Comparison of ENCODE assay signal across 14 cellular contexts in genomic region chr16:85469929-85470590, GRCh38.
A peak's percentile ranks its signal among the peaks of the same experiment; 100 is the strongest.
DNase-seq lines count a peak whose midpoint lies in the region; ATAC-seq and TF ChIP-seq lines count a peak whose summit lies in the region.
"Had no signal": no experiment of that assay in that cellular context is flagged by ENCODE, and none has a peak within 500 bp of the region (broad histone marks: within the 10 kb centered on the region; RNA-seq: fewer than 3 reads in every experiment).

No MANE protein-coding gene starts in this region.

- H3K27ac Mint-ChIP-seq in brain = peak overlapping the region in 4 of 5 experiments; percentile 26 to 93 (median 74)
- H3K27ac Mint-ChIP-seq: B cell; CD14-positive monocyte; CD8-positive, alpha-beta T cell; IgD-negative memory B cell had no signal

- no peak for TF ChIP-seq EP300 in sigmoid colon (IDR thresholded peaks at IDR 0.05)

- no peaks in the 10 kb centered on the region for H3K9me3 ChIP-seq in BLaER1 treated with 17β-estradiol and CSF1 and Interleukin-3, amounts not matched to agents 10 nM and 100 nM (replicated peaks in 1 of 11)
- H3K9me3 ChIP-seq in KOPT-K1 (ENCODE audit: insufficient read depth, low read length, poor library complexity, severe bottlenecking) (no peaks in the 10 kb centered on the region), sigmoid colon (no peaks in the 10 kb centered on the region)
- H3K9me3 ChIP-seq: Caco-2 had no signal

- intact Hi-C loops in sigmoid colon (cut with DNase I) = no loop called here

- peaks cover 0 to 4% (median 0%) of the 10 kb centered on the region in 5 experiments for H3K9me3 Mint-ChIP-seq in brain
- H3K9me3 Mint-ChIP-seq: CD14-positive monocyte; CD8-positive, alpha-beta T cell; IgD-negative memory B cell had no signal

- peaks cover 0 to 17% (median 3%) of the 10 kb centered on the region in 11 experiments; a peak in 6 of 22 replicates for H4K20me1 ChIP-seq in BLaER1 treated with 17β-estradiol and CSF1 and Interleukin-3, amounts not matched to agents 10 nM and 100 nM

- H3K4me3 Mint-ChIP-seq in brain = no peak overlapping the region
- H3K4me3 Mint-ChIP-seq: B cell; CD14-positive monocyte; CD8-positive, alpha-beta T cell; IgD-negative memory B cell had no signal

- TF ChIP-seq CTCF in brain (conservative IDR thresholded peaks at IDR 0.05) (no peak), sigmoid colon (IDR thresholded peaks at IDR 0.05) (no peak)

- H3K4me1 ChIP-seq in BLaER1 treated with 17β-estradiol and CSF1 and Interleukin-3, amounts not matched to agents 10 nM and 100 nM = peaks cover 17 to 91% (median 70%) of the 10 kb centered on the region in 10 experiments
- H3K4me1 ChIP-seq in sigmoid colon = peaks cover 0 to 24% (median 22%) of the 10 kb centered on the region in 4 donors

- no peaks in the 10 kb centered on the region for H3K27me3 Mint-ChIP-seq in brain

- H3K4me2 ChIP-seq in BLaER1 treated with 17β-estradiol and CSF1 and Interleukin-3, amounts not matched to agents 10 nM and 100 nM = peak overlapping the region in 10 of 11 experiments; percentile 27 to 95 (median 83); a peak in 19 of 22 replicates

- ATAC-seq in GM18505 (IDR thresholded peaks at IDR 0.05; ENCODE audit: unreplicated experiment) = no peak
- no peak for ATAC-seq in HG03342 (IDR thresholded peaks at IDR 0.05; ENCODE audit: unreplicated experiment)
- ATAC-seq: CD8-positive, alpha-beta T cell had no signal

- peak overlapping the region in 7 of 11 experiments; percentile 4 to 65 (median 44); a peak in 11 of 22 replicates for H3K9ac ChIP-seq in BLaER1 treated with 17β-estradiol and CSF1 and Interleukin-3, amounts not matched to agents 10 nM and 100 nM

- TF ChIP-seq POLR2A in sigmoid colon (IDR thresholded peaks at IDR 0.05) (no peak), GM18505 (IDR thresholded peaks at IDR 0.05; ENCODE audit: borderline replicate concordance, extremely low read depth, insufficient read depth, insufficient read length) (no peak)

- peak; percentile 64 for DNase-seq in sigmoid colon
- no peak for DNase-seq in NCI-H524 (lab: John Stamatoyannopoulos, UW)
- DNase-seq: Caco-2; CD8-positive, alpha-beta T cell; DND-41; GDM1 had no signal

- peak overlapping the region in 5 of 11 experiments; percentile 0 to 63 (median 58); a peak in 7 of 22 replicates for H3K27ac ChIP-seq in BLaER1 treated with 17β-estradiol and CSF1 and Interleukin-3, amounts not matched to agents 10 nM and 100 nM
- H3K27ac ChIP-seq in KOPT-K1 (ENCODE audit: low read depth, low read length, poor library complexity, severe bottlenecking) (peak overlapping the region; percentile 34), sigmoid colon (no peak overlapping the region)

- H3K4me1 Mint-ChIP-seq in brain = peaks cover 82% of the 10 kb centered on the region
- H3K4me1 Mint-ChIP-seq: CD14-positive monocyte, IgD-negative memory B cell had no signal

- no peak overlapping the region for H3K4me3 ChIP-seq in BLaER1 treated with 17β-estradiol and CSF1 and Interleukin-3, amounts not matched to agents 10 nM and 100 nM
- no peak overlapping the region for H3K4me3 ChIP-seq in sigmoid colon

- H3K36me3 Mint-ChIP-seq in brain = no peaks in the 10 kb centered on the region
- H3K36me3 Mint-ChIP-seq: CD14-positive monocyte; CD8-positive, alpha-beta T cell; IgD-negative memory B cell had no signal

- 91 to 94% methylated on average over 20 of the region's 20 CpGs for WGBS in sigmoid colon, 2 donors

- no peaks in the 10 kb centered on the region for H3K36me3 ChIP-seq in BLaER1 treated with 17β-estradiol and CSF1 and Interleukin-3, amounts not matched to agents 10 nM and 100 nM
- no peaks in the 10 kb centered on the region for H3K36me3 ChIP-seq in KOPT-K1 (ENCODE audit: insufficient read depth, low read length)
- no peaks in the 10 kb centered on the region for H3K36me3 ChIP-seq in sigmoid colon

- H3K27me3 ChIP-seq in BLaER1 treated with 17β-estradiol and CSF1 and Interleukin-3, amounts not matched to agents 10 nM and 100 nM = peaks cover 0 to 52% (median 0%) of the 10 kb centered on the region in 11 experiments; a peak in 7 of 22 replicates
- no peaks in the 10 kb centered on the region for H3K27me3 ChIP-seq in sigmoid colon
